6 cellular contexts compared by ENCODE assay signal in the genomic region with DNA sequence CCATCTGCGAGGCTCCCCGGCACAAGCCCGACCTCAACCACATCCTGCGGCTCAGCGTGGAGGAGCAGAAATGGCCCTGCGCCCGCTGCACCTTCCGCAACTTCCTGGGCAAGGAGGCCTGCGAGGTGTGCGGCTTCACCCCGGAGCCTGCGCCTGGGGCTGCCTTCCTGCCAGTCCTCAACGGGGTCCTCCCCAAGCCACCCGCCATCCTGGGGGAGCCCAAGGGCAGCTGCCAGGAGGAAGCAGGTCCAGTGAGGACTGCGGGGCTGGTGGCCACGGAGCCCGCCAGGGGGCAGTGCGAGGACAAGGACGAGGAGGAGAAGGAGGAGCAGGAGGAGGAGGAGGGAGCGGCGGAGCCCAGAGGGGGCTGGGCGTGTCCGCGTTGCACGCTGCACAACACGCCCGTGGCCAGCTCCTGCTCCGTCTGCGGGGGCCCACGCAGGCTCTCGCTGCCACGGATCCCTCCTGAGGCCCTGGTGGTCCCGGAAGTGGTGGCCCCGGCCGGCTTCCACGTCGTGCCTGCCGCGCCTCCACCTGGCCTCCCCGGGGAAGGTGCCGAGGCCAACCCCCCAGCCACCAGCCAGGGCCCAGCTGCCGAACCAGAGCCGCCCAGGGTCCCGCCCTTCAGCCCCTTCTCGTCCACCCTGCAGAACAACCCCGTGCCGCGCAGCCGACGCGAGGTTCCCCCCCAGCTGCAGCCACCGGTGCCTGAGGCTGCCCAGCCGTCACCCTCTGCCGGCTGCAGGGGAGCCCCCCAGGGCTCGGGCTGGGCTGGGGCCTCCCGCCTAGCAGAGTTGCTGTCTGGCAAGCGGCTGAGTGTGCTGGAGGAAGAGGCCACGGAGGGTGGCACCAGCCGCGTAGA. TPM values are rescaled to one million over a fixed set of nuclear protein-coding genes. Genes with fewer than 3 reads are reported as not detected.
DNase-seq lines count a peak whose midpoint lies in the region; ATAC-seq and TF ChIP-seq lines count a peak whose summit lies in the region.

No MANE protein-coding gene starts in this region.

- TF ChIP-seq EP300 in esophagus muscularis mucosa (IDR thresholded peaks at IDR 0.05): no peak

- no peaks in the 10 kb centered on the region for H3K27me3 Mint-ChIP-seq in T-helper 2 cell treated with Interferon-gamma antibody and Interleukin-4, amounts not matched to agents 5 μg/mL and 100 μg/mL, for 36 hours (ENCODE audit: low read depth)

- H3K27ac ChIP-seq in esophagus muscularis mucosa (replicated peaks in 1 of 4): no peak overlapping the region

- peak overlapping the region in 1 of 4 donors; percentile 23 for H3K4me3 ChIP-seq in esophagus muscularis mucosa

- H3K4me1 ChIP-seq in esophagus muscularis mucosa: peaks cover 0 to 7% (median 3%) of the 10 kb centered on the region in 4 donors

- no peaks in the 10 kb centered on the region for H3K9me3 ChIP-seq in esophagus muscularis mucosa

- H3K36me3 ChIP-seq in esophagus muscularis mucosa: peaks cover 17 to 71% (median 56%) of the 10 kb centered on the region in 4 donors

- TF ChIP-seq POLR2A in esophagus muscularis mucosa (IDR thresholded peaks at IDR 0.05; ENCODE audit: low read depth): no peak

- ATAC-seq in GM19467 (IDR thresholded peaks at IDR 0.05; ENCODE audit: unreplicated experiment): no peak

- 79% methylated on average over 41 of the region's 60 CpGs for WGBS in esophagus muscularis mucosa

- H3K4me3 Mint-ChIP-seq in T-helper 2 cell treated with Interferon-gamma antibody and Interleukin-4, amounts not matched to agents 5 μg/mL and 100 μg/mL, for 36 hours: no peak overlapping the region

- no peaks in the 10 kb centered on the region for H3K9me3 Mint-ChIP-seq in T-helper 2 cell treated with Interferon-gamma antibody and Interleukin-4, amounts not matched to agents 5 μg/mL and 100 μg/mL, for 36 hours

- intact Hi-C loops in esophagus muscularis mucosa (cut with DNase I): no loop called here

- TF ChIP-seq CTCF in esophagus muscularis mucosa (IDR thresholded peaks at IDR 0.05): peak; percentile 30 to 44 (median 32)

- DNase-seq in CD1c-positive myeloid dendritic cell (ENCODE audit: extremely low spot score): peak; percentile 41
- peak; percentile 23 for DNase-seq in T-helper 2 cell treated with Interferon-gamma antibody and Interleukin-4, amounts not matched to agents 5 μg/mL and 100 μg/mL, for 36 hours (ENCODE audit: low spot score)
- no peak for DNase-seq in esophagus muscularis mucosa (ENCODE audit: extremely low spot score)
- peak; percentile 49 to 67 for DNase-seq in stimulated activated CD4-positive, alpha-beta T cell treated with anti-CD3 and anti-CD28 coated beads, Interleukin-2, amount 100 ng/mL, for 24 hours
- no peak for DNase-seq in HuH-7.5 (ENCODE audit: low spot score)

- H3K36me3 Mint-ChIP-seq in T-helper 2 cell treated with Interferon-gamma antibody and Interleukin-4, amounts not matched to agents 5 μg/mL and 100 μg/mL, for 36 hours (ENCODE audit: low read depth): peaks cover 6% of the 10 kb centered on the region

- no peaks in the 10 kb centered on the region for H3K27me3 ChIP-seq in esophagus muscularis mucosa

- H3K4me1 Mint-ChIP-seq in T-helper 2 cell treated with Interferon-gamma antibody and Interleukin-4, amounts not matched to agents 5 μg/mL and 100 μg/mL, for 36 hours (ENCODE audit: low read depth): no peaks in the 10 kb centered on the region

- H3K27ac Mint-ChIP-seq in T-helper 2 cell treated with Interferon-gamma antibody and Interleukin-4, amounts not matched to agents 5 μg/mL and 100 μg/mL, for 36 hours: no peak overlapping the region

RNA-seq across cellular contexts. Expression of a gene that starts 13.1 kb away (rescaled TPM):
- total RNA-seq in esophagus muscularis mucosa: not detected

RNA-seq across cellular contexts. Expression of a gene that starts 19.6 kb away (rescaled TPM):
- 10 to 100 TPM; 24.9 to 44.7 (median 43.3) TPM for total RNA-seq in esophagus muscularis mucosa

RNA-seq across cellular contexts. Expression of a gene that starts 19.7 kb away (rescaled TPM):
- total RNA-seq in esophagus muscularis mucosa: 1 to 10 TPM; 1.2 to 2.6 (median 1.9) TPM

RNA-seq across cellular contexts. Expression of a gene that starts 22.6 kb away (rescaled TPM):
- total RNA-seq in esophagus muscularis mucosa: 10 to 100 TPM; 36.1 to 46.4 (median 40.7) TPM

RNA-seq across cellular contexts. Expression of a gene that starts 42.7 kb away (rescaled TPM):
- 10 to 100 TPM; 20.8 to 25.3 (median 23.0) TPM for total RNA-seq in esophagus muscularis mucosa

Comparison
In these comparisons a context has a peak if more than half of its experiments do, and no peak if none do; other contexts are left out.
1. DNase-seq: peak in CD1c-positive myeloid dendritic cell (single experiment), T-helper 2 cell treated with Interferon-gamma antibody and Interleukin-4, amounts not matched to agents 5 μg/mL and 100 μg/mL, for 36 hours (single experiment) and stimulated activated CD4-positive, alpha-beta T cell treated with anti-CD3 and anti-CD28 coated beads, Interleukin-2, amount 100 ng/mL, for 24 hours (2 of 2); none in esophagus muscularis mucosa (single experiment) and HuH-7.5 (single experiment).